Comparison of ENCODE assay signal across 10 cellular contexts in genomic region chr10:84574101-84574500, GRCh38.
DNase-seq lines count a peak whose midpoint lies in the region; ATAC-seq and TF ChIP-seq lines count a peak whose summit lies in the region.
"Had no signal": no experiment of that assay in that cellular context is flagged by ENCODE, and none has a peak within 500 bp of the region (broad histone marks: within the 10 kb centered on the region; RNA-seq: fewer than 3 reads in every experiment).

No MANE protein-coding gene starts in this region.

- intact Hi-C loops in Panc1 (cut with micrococcal nuclease; ENCODE audit: unreplicated experiment), result no loop called here

- no peak overlapping the region for H3K27ac Mint-ChIP-seq in GM23338
- H3K27ac Mint-ChIP-seq: activated CD8-positive, alpha-beta T cell treated with anti-CD3 and anti-CD28 coated beads, Interleukin-2, amount 10 ng/mL, durations not matched to agents 7 days and 5 days; activated naive CD4-positive, alpha-beta T cell treated with anti-CD3 and anti-CD28 coated beads, Interleukin-2, amount 50 U/mL, for 24 hours; T-helper 1 cell treated with Interleukin-12 subunit alpha and Interleukin-12 subunit beta and Interleukin-4 antibody, amounts not matched to agents 30 μg/mL and 1 μg/mL, for 36 hours had no signal

- H3K4me2 ChIP-seq in GM23338, result no peak overlapping the region

- TF ChIP-seq CTCF in GM23338 (conservative IDR thresholded peaks at IDR 0.05; ENCODE audit: low read depth in 2 of 2) (peak; percentile 44 to 66), Panc1 (IDR thresholded peaks at IDR 0.05) (peak; percentile 56), GM10248 (IDR thresholded peaks at IDR 0.05; ENCODE audit: control extremely low read depth, extremely low read depth, low read depth, missing control alignments) (no peak)

- ATAC-seq in GM23338 (peak; percentile 89), Panc1 (peak; percentile 84), GM21423 (IDR thresholded peaks at IDR 0.05; ENCODE audit: unreplicated experiment) (no peak), GM19035 (IDR thresholded peaks at IDR 0.05; ENCODE audit: unreplicated experiment) (no peak)
- ATAC-seq: activated CD8-positive, alpha-beta T cell treated with anti-CD3 and anti-CD28 coated beads, Interleukin-2, amount 10 ng/mL, durations not matched to agents 7 days and 5 days had no signal

- CTCF ChIA-PET in Panc1 (lab: Charles Lee), result no interaction called here
- CTCF ChIA-PET in GM10248 (lab: Yijun Ruan, JAX), result no interaction called here

- no peaks in the 10 kb centered on the region for H3K36me3 ChIP-seq in GM23338 (ENCODE audit: insufficient read depth)
- no peaks in the 10 kb centered on the region for H3K36me3 ChIP-seq in Panc1 (ENCODE audit: control insufficient read depth, insufficient read depth, low read length)

- H3K27ac ChIP-seq in GM23338 (ENCODE audit: low read depth) (no peak overlapping the region), Panc1 (ENCODE audit: low read length) (no peak overlapping the region)

- H3K4me3 Mint-ChIP-seq in GM23338, result no peak overlapping the region
- H3K4me3 Mint-ChIP-seq: activated CD8-positive, alpha-beta T cell treated with anti-CD3 and anti-CD28 coated beads, Interleukin-2, amount 10 ng/mL, durations not matched to agents 7 days and 5 days; activated naive CD4-positive, alpha-beta T cell treated with anti-CD3 and anti-CD28 coated beads, Interleukin-2, amount 50 U/mL, for 24 hours; T-helper 1 cell treated with Interleukin-12 subunit alpha and Interleukin-12 subunit beta and Interleukin-4 antibody, amounts not matched to agents 30 μg/mL and 1 μg/mL, for 36 hours had no signal

- POLR2A ChIA-PET in Panc1 (lab: Charles Lee), result no interaction called here
- POLR2A ChIA-PET in GM10248 (lab: Yijun Ruan, JAX), result no interaction called here

- no peaks in the 10 kb centered on the region for H3K79me2 ChIP-seq in GM23338 (replicated peaks; ENCODE audit: insufficient read depth)

- no peaks in the 10 kb centered on the region for H3F3A ChIP-seq in GM23338 (replicated peaks; ENCODE audit: low read depth)

- no peak overlapping the region for H2AFZ ChIP-seq in GM23338

- peaks cover 16% of the 10 kb centered on the region for H3K9me3 Mint-ChIP-seq in GM23338
- H3K9me3 Mint-ChIP-seq: activated naive CD4-positive, alpha-beta T cell treated with anti-CD3 and anti-CD28 coated beads, Interleukin-2, amount 50 U/mL, for 24 hours; T-helper 1 cell treated with Interleukin-12 subunit alpha and Interleukin-12 subunit beta and Interleukin-4 antibody, amounts not matched to agents 30 μg/mL and 1 μg/mL, for 36 hours had no signal

- no peaks in the 10 kb centered on the region; the same call in 2 of the 3 replicates for H3K4me1 Mint-ChIP-seq in GM23338
- H3K4me1 Mint-ChIP-seq: activated naive CD4-positive, alpha-beta T cell treated with anti-CD3 and anti-CD28 coated beads, Interleukin-2, amount 50 U/mL, for 24 hours had no signal

- no peaks in the 10 kb centered on the region for H4K20me1 ChIP-seq in GM23338 (replicated peaks; ENCODE audit: insufficient read depth)

- DNase-seq in DMS114 treated with DMSO at 0.1 percent for 48 hours (lab: John Stamatoyannopoulos, UW; ENCODE audit: unreplicated experiment), result peak; percentile 28
- peak; percentile 34 for DNase-seq in GM23338 (ENCODE audit: low spot score)
- no peak for DNase-seq in Panc1 (ENCODE audit: low read depth, low spot score)
- peak; percentile 62 for DNase-seq in iPS-NIHi11 (ENCODE audit: low spot score)
- DNase-seq in GM10248 (ENCODE audit: extremely low spot score), result no peak
- DNase-seq: activated CD8-positive, alpha-beta T cell treated with anti-CD3 and anti-CD28 coated beads, Interleukin-2, amount 10 ng/mL, durations not matched to agents 7 days and 5 days had no signal

- BruUV-seq in Panc1 (replicated peaks; lab: Mats Ljungman, UMichigan), result no TSS peak

- H3K36me3 Mint-ChIP-seq in GM23338 (ENCODE audit: low read depth), result peaks cover 12% of the 10 kb centered on the region
- H3K36me3 Mint-ChIP-seq: activated naive CD4-positive, alpha-beta T cell treated with anti-CD3 and anti-CD28 coated beads, Interleukin-2, amount 50 U/mL, for 24 hours had no signal

- H3K4me1 ChIP-seq in GM23338 (ENCODE audit: insufficient read depth), result peaks cover under 1% of the 10 kb centered on the region; the same call in 1 of the 2 replicates
- H3K4me1 ChIP-seq in Panc1 (ENCODE audit: control insufficient read depth, insufficient read depth, low read length), result no peaks in the 10 kb centered on the region

- no peaks in the 10 kb centered on the region for H3K9me2 ChIP-seq in GM23338 (ENCODE audit: insufficient read depth)

- in situ Hi-C loops in Panc1 (cut with HindIII; ENCODE audit: low pct_unique_long_range_greater_than_20kb, low sequenced_read_pairs), result no loop called here

- H3K27me3 ChIP-seq in GM23338 (ENCODE audit: insufficient read depth), result no peaks in the 10 kb centered on the region
- H3K27me3 ChIP-seq in Panc1 (ENCODE audit: control insufficient read depth, insufficient read depth, low read length), result peaks cover 2% of the 10 kb centered on the region; the same call in 1 of the 2 replicates

- no peaks in the 10 kb centered on the region for H3K27me3 Mint-ChIP-seq in GM23338 (ENCODE audit: insufficient read depth, low read depth, poor library complexity)

- no peaks in the 10 kb centered on the region for H3K9me3 ChIP-seq in Panc1 (ENCODE audit: control insufficient read depth, insufficient read depth, low read depth, low read length)

- H3K4me3 ChIP-seq in GM23338, result no peak overlapping the region
- no peak overlapping the region for H3K4me3 ChIP-seq in Panc1 (ENCODE audit: low read depth in 2 of 2, low read length in 2 of 2)

TF ChIP-seq in GM23338, 12 proteins besides CTCF, POLR2A, EP300 and RAD21 (continues in another document):
- TF ChIP-seq ZNF462 (CRISPR knock-in tag; IDR thresholded peaks at IDR 0.05) (no peak), ETS1 (IDR thresholded peaks at IDR 0.05) (no peak)

Comparison
In these comparisons a context has a peak if more than half of its experiments do, and no peak if none do; other contexts are left out.
1. DNase-seq: peak in DMS114 treated with DMSO at 0.1 percent for 48 hours (single experiment), GM23338 (single experiment) and iPS-NIHi11 (single experiment); none in Panc1 (single experiment) and GM10248 (single experiment).
2. ATAC-seq: peak in GM23338 (single experiment) and Panc1 (single experiment); none in GM21423 (single experiment) and GM19035 (single experiment).